Comparison of ENCODE assay signal across 1 cellular context in the genomic region with DNA sequence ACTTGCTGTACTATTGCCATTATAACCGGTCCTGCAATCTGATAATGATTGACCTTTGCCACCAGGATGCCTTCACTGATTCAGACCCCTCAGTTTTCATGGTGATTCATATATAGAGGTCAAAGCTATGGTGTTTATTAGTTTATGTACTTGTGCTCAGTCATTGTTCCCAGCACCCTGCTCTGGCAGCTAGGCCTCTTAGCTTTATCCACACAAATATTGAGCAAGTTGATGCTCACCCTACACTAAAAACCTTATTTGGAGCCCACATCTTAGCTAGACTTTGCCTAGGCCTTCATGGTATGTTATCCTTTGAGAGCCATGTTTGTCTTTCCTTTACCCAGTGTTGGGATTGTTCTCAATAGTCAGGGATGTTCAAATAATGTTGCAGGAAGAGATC.
A peak's percentile ranks its signal among the peaks of the same experiment; 100 is the strongest.
DNase-seq lines count a peak whose midpoint lies in the region; ATAC-seq, FAIRE-seq and TF ChIP-seq lines count a peak whose summit lies in the region.
"Not testable (repeated sequence)": the region's sequence is repeated elsewhere in the genome, so short reads cannot be mapped to it uniquely, and the experiment has no call there.

No MANE protein-coding gene starts in this region.

- H3K4me3 ChIP-seq in HepG2 (replicated peaks in 1 of 3; ENCODE audit: insufficient read depth in 1 of 3, low read depth in 2 of 3, low read length in 3 of 3): not testable (repeated sequence)

- POLR2A ChIA-PET in HepG2 (lab: Yijun Ruan, JAX): not testable (repeated sequence)

- not testable (repeated sequence) for H3K4me2 ChIP-seq in HepG2 (ENCODE audit: low read depth, low read length)

- H3K79me2 ChIP-seq in HepG2 (ENCODE audit: insufficient read depth, low read length): not testable (repeated sequence)

- H3K36me3 ChIP-seq in HepG2 (replicated peaks in 1 of 2; ENCODE audit: control insufficient read depth in 1 of 2, insufficient read depth in 2 of 2, low read length in 2 of 2): not testable (repeated sequence)

- not testable (repeated sequence) for TF ChIP-seq CTCF in HepG2 (CRISPR knock-in tag; IDR thresholded peaks at IDR 0.05)

- not testable (repeated sequence) for FAIRE-seq in HepG2 (lab: Jason Lieb, UNC)

- H4K20me1 ChIP-seq in HepG2 (ENCODE audit: insufficient read depth, low read length): not testable (repeated sequence)

- CTCF ChIA-PET in HepG2 (lab: Yijun Ruan, JAX; ENCODE audit: low intra/inter-chr PET ratio, low total read pairs): not testable (repeated sequence)

- 0% methylated on average over 1 of the region's 1 CpG for WGBS in HepG2 (ENCODE audit: low lambda C conversion rate)

- not testable (repeated sequence) for H3K27me3 ChIP-seq in HepG2 (ENCODE audit: control insufficient read depth in 1 of 2, insufficient read depth in 2 of 2, low read length in 2 of 2)

- H3K27ac ChIP-seq in HepG2 (ENCODE audit: extremely low read length, insufficient read depth, low read length): not testable (repeated sequence)

- H2AFZ ChIP-seq in HepG2 (ENCODE audit: low read length): not testable (repeated sequence)

- DNase-seq in HepG2 (ENCODE audit: low spot score): peak; percentile 82

- H3K4me1 ChIP-seq in HepG2 (ENCODE audit: insufficient read depth, low read length): not testable (repeated sequence)

- not testable (repeated sequence) for TF ChIP-seq POLR2A in HepG2 (IDR thresholded peaks at IDR 0.05; ENCODE audit: insufficient read depth in 1 of 2, low read depth in 2 of 2, low read length in 2 of 2)

- not testable (repeated sequence) for BruUV-seq in HepG2 (replicated peaks; lab: Mats Ljungman, UMichigan)

- in situ Hi-C loops in HepG2 (cut with HindIII; ENCODE audit: extremely low pct_ligation_motif_present, low pct_unique_long_range_greater_than_20kb): not testable (repeated sequence)

- not testable (repeated sequence) for H3K9me3 ChIP-seq in HepG2 (ENCODE audit: low read length)

- not testable (repeated sequence) for TF ChIP-seq EP300 in HepG2 (IDR thresholded peaks at IDR 0.05; ENCODE audit: low read depth in 2 of 2, low read length in 2 of 2)
- TF ChIP-seq EP300 in HepG2 (CRISPR knock-in tag; IDR thresholded peaks at IDR 0.05; ENCODE audit: borderline replicate concordance): peak; percentile 29; the same call in 1 of the 2 replicates

- not testable (repeated sequence) for H3K9ac ChIP-seq in HepG2 (ENCODE audit: insufficient read depth, low read depth, low read length)

- TF ChIP-seq RAD21 in HepG2 (CRISPR knock-in tag; IDR thresholded peaks at IDR 0.05): not testable (repeated sequence)

- not testable (repeated sequence) for ATAC-seq in HepG2

- intact Hi-C loops in HepG2 (cut with micrococcal nuclease; ENCODE audit: unreplicated experiment): not testable (repeated sequence)

TF ChIP-seq in HepG2, 621 proteins besides CTCF, POLR2A, EP300 and RAD21 (continues in another document):
- peak; percentile 70 for TF ChIP-seq SOX13 (IDR thresholded peaks at IDR 0.05)
- TF ChIP-seq SOX13 (CRISPR knock-in tag; conservative IDR thresholded peaks at IDR 0.05 in 1 of 2, IDR thresholded peaks at IDR 0.05 in 1 of 2): peak in 1 of 2 experiments; percentile 95; a peak in 2 of 4 replicates
- peak; percentile 53 for TF ChIP-seq BCL6 (CRISPR knock-in tag; IDR thresholded peaks at IDR 0.05)
- TF ChIP-seq ZFY (CRISPR knock-in tag; IDR thresholded peaks at IDR 0.05): 0 out of 2 replicates have a peak, but pooled peaks have one; percentile 21
- TF ChIP-seq NR2F6 (IDR thresholded peaks at IDR 0.05): peak; percentile 86
- TF ChIP-seq NR2F6 (CRISPR knock-in tag; IDR thresholded peaks at IDR 0.05): peak; percentile 84
- peak; percentile 31; the same call in 1 of the 2 replicates for TF ChIP-seq FOSL1 (CRISPR knock-in tag; IDR thresholded peaks at IDR 0.05; ENCODE audit: borderline replicate concordance)
- TF ChIP-seq CREM (IDR thresholded peaks at IDR 0.05): 0 out of 2 replicates have a peak, but pooled peaks have one; percentile 21
- not testable (repeated sequence) for TF ChIP-seq CREM (CRISPR knock-in tag; IDR thresholded peaks at IDR 0.05)
- TF ChIP-seq FOXP4 (CRISPR knock-in tag; IDR thresholded peaks at IDR 0.05): peak; percentile 76
- TF ChIP-seq GATAD2A (CRISPR knock-in tag; IDR thresholded peaks at IDR 0.05): peak; percentile 21; the same call in 1 of the 2 replicates
- peak; percentile 82 for TF ChIP-seq FOSL2 (CRISPR knock-in tag; IDR thresholded peaks at IDR 0.05)
- 0 out of 2 replicates have a peak, but pooled peaks have one; percentile 33 for TF ChIP-seq ZNF644 (CRISPR knock-in tag; IDR thresholded peaks at IDR 0.05; ENCODE audit: low read depth)
- TF ChIP-seq ARID5B (CRISPR knock-in tag; IDR thresholded peaks at IDR 0.05): peak; percentile 43; the same call in 1 of the 2 replicates
- TF ChIP-seq, protein P1, sequence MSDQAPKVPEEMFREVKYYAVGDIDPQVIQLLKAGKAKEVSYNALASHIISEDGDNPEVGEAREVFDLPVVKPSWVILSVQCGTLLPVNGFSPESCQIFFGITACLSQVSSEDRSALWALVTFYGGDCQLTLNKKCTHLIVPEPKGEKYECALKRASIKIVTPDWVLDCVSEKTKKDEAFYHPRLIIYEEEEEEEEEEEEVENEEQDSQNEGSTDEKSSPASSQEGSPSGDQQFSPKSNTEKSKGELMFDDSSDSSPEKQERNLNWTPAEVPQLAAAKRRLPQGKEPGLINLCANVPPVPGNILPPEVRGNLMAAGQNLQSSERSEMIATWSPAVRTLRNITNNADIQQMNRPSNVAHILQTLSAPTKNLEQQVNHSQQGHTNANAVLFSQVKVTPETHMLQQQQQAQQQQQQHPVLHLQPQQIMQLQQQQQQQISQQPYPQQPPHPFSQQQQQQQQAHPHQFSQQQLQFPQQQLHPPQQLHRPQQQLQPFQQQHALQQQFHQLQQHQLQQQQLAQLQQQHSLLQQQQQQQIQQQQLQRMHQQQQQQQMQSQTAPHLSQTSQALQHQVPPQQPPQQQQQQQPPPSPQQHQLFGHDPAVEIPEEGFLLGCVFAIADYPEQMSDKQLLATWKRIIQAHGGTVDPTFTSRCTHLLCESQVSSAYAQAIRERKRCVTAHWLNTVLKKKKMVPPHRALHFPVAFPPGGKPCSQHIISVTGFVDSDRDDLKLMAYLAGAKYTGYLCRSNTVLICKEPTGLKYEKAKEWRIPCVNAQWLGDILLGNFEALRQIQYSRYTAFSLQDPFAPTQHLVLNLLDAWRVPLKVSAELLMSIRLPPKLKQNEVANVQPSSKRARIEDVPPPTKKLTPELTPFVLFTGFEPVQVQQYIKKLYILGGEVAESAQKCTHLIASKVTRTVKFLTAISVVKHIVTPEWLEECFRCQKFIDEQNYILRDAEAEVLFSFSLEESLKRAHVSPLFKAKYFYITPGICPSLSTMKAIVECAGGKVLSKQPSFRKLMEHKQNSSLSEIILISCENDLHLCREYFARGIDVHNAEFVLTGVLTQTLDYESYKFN (CRISPR knock-in tag; conservative IDR thresholded peaks at IDR 0.05): 0 out of 2 replicates have a peak, but pooled peaks have one; percentile 18
- TF ChIP-seq CEBPG (CRISPR knock-in tag; IDR thresholded peaks at IDR 0.05): peak; percentile 55
- TF ChIP-seq TCF7 (IDR thresholded peaks at IDR 0.05; ENCODE audit: low read depth): 0 out of 2 replicates have a peak, but pooled peaks have one; percentile 21
- 0 out of 2 replicates have a peak, but pooled peaks have one; percentile 44 for TF ChIP-seq ISL2 (CRISPR knock-in tag; IDR thresholded peaks at IDR 0.05)
- peak; percentile 90 for TF ChIP-seq SOX5 (CRISPR knock-in tag; IDR thresholded peaks at IDR 0.05; ENCODE audit: borderline replicate concordance)
- peak; percentile 56; the same call in 1 of the 2 replicates for TF ChIP-seq NCOA2 (CRISPR knock-in tag; IDR thresholded peaks at IDR 0.05)
